ENCODE assay signal across 8 cellular contexts in genomic region chr19:8389891-8390616, GRCh38. TPM values are rescaled to one million over a fixed set of nuclear protein-coding genes. Genes with fewer than 3 reads are reported as not detected.
DNase-seq lines count a peak whose midpoint lies in the region; ATAC-seq, FAIRE-seq and TF ChIP-seq lines count a peak whose summit lies in the region.

RAB11B (plus strand) TSS chr19:8390360; CDS start chr19:8390417, 57 bp downstream.

- H3K4me2 ChIP-seq in Loucy (ENCODE audit: low read depth, low read length, poor library complexity, severe bottlenecking): peak within 1 kb of the TSS; percentile 88

- H4K20me1 ChIP-seq in Loucy (ENCODE audit: insufficient read depth, low read length, poor library complexity, severe bottlenecking): peaks cover 39% of the 10 kb centered on the region

- DNase-seq in EL (peak; percentile 100), H54 (ENCODE audit: insufficient read length, low spot score) (peak; percentile 96), fibroblast of mammary gland (ENCODE audit: low read depth) (peak; percentile 100)
- DNase-seq in activated T-helper 9 cell treated with anti-CD3 and anti-CD28 coated beads, Interleukin-2, amount 50 U/mL, for 16 hours (ENCODE audit: low read depth): peak; percentile 97
- DNase-seq in naive thymus-derived CD8-positive, alpha-beta T cell: peak; percentile 90 to 99 (median 98)
- DNase-seq in stimulated activated naive CD4-positive, alpha-beta T cell (lab: John Stamatoyannopoulos, UW): peak; percentile 93 to 99 (median 97)

- H3K36me3 ChIP-seq in Loucy (ENCODE audit: insufficient read depth, low read length): no peaks in the 10 kb centered on the region

- peaks cover 3% of the 10 kb centered on the region for H3K27me3 ChIP-seq in Loucy (ENCODE audit: insufficient read depth, low read length, poor library complexity, severe bottlenecking)

- no peaks in the 10 kb centered on the region for H3F3A ChIP-seq in Loucy (ENCODE audit: low read depth)

- FAIRE-seq in H54 (lab: Jason Lieb, UNC): peak; percentile 75

- no peaks in the 10 kb centered on the region for H3K9me2 ChIP-seq in Loucy (replicated peaks; ENCODE audit: low read depth, low read length)

- peaks cover 50% of the 10 kb centered on the region for H3K79me2 ChIP-seq in Loucy (ENCODE audit: insufficient read depth, low read length)

- H3K36me3 Mint-ChIP-seq in naive thymus-derived CD8-positive, alpha-beta T cell: peaks cover 0 to 7% (median 5%) of the 10 kb centered on the region in 3 donors

- peak; percentile 92 to 93 for ATAC-seq in naive thymus-derived CD8-positive, alpha-beta T cell

- TF ChIP-seq POLR2A in H54 (IDR thresholded peaks at IDR 0.05; ENCODE audit: low read depth, low read length) (peak; percentile 55), Raji (IDR thresholded peaks at IDR 0.05; ENCODE audit: insufficient read depth, low read depth, low read length) (peak; percentile 47; the same call in 1 of the 2 replicates)

- H2AFZ ChIP-seq in Loucy (ENCODE audit: low read length): peak within 1 kb of the TSS; percentile 44

- TF ChIP-seq CTCF in Loucy (conservative IDR thresholded peaks at IDR 0.05; ENCODE audit: low read length): no peak
- no peak for TF ChIP-seq CTCF in fibroblast of mammary gland (conservative IDR thresholded peaks at IDR 0.05; ENCODE audit: control insufficient read depth, insufficient read depth, low read depth, low read length)

- peak within 1 kb of the TSS; percentile 87 for H3K4me3 ChIP-seq in Loucy (ENCODE audit: low read length, poor library complexity, severe bottlenecking)
- H3K4me3 ChIP-seq in fibroblast of mammary gland (ENCODE audit: control insufficient read depth, low read depth, low read length): peak within 1 kb of the TSS; percentile 70

- peak within 1 kb of the TSS; percentile 81 to 99 (median 96) for H3K27ac Mint-ChIP-seq in naive thymus-derived CD8-positive, alpha-beta T cell

- peaks cover 26% of the 10 kb centered on the region for H3K4me1 ChIP-seq in Loucy (ENCODE audit: insufficient read depth, low read length, poor library complexity, severe bottlenecking)

- peaks cover 0 to 4% (median 0%) of the 10 kb centered on the region in 9 donors for H3K9me3 Mint-ChIP-seq in naive thymus-derived CD8-positive, alpha-beta T cell

- POLR2A ChIA-PET in naive thymus-derived CD8-positive, alpha-beta T cell (lab: Charles Lee): interaction anchor here (0.5 to 2.0 kb wide), 18 partner anchors 9 to 1714 kb away, joined by 3 to 10 read pairs (median 3); partner anchors contain the start of genes HNRNPM, MARCHF2, NDUFA7 and RPS28

- peak within 1 kb of the TSS; percentile 86 to 97 (median 93) for H3K4me3 Mint-ChIP-seq in naive thymus-derived CD8-positive, alpha-beta T cell

- no peaks in the 10 kb centered on the region for H3K9me3 ChIP-seq in Loucy (ENCODE audit: insufficient read depth, low read depth, low read length)

- no peaks in the 10 kb centered on the region for H3K27me3 Mint-ChIP-seq in naive thymus-derived CD8-positive, alpha-beta T cell

- peaks cover 9 to 48% (median 32%) of the 10 kb centered on the region in 4 donors for H3K4me1 Mint-ChIP-seq in naive thymus-derived CD8-positive, alpha-beta T cell

- H3K9ac ChIP-seq in Loucy (ENCODE audit: low read depth, low read length, poor library complexity, severe bottlenecking): peak within 1 kb of the TSS; percentile 90

RNA-seq across cellular contexts. Expression of gene RAB11B, which starts in this region (rescaled TPM):
- total RNA-seq in naive thymus-derived CD8-positive, alpha-beta T cell: 100 to 1,000 TPM; 108 to 112 TPM
- 10 to 100 TPM; 46.9 to 73.6 (median 53.9) TPM for polyA plus RNA-seq in naive thymus-derived CD8-positive, alpha-beta T cell

Comparison
In these comparisons a context has a peak if more than half of its experiments do, and no peak if none do; other contexts are left out.
1. Peak in every context shown above with its lines: DNase-seq, ATAC-seq and H3K4me3 ChIP-seq.